Comparison of ENCODE assay signal across 18 cellular contexts in the genomic region with DNA sequence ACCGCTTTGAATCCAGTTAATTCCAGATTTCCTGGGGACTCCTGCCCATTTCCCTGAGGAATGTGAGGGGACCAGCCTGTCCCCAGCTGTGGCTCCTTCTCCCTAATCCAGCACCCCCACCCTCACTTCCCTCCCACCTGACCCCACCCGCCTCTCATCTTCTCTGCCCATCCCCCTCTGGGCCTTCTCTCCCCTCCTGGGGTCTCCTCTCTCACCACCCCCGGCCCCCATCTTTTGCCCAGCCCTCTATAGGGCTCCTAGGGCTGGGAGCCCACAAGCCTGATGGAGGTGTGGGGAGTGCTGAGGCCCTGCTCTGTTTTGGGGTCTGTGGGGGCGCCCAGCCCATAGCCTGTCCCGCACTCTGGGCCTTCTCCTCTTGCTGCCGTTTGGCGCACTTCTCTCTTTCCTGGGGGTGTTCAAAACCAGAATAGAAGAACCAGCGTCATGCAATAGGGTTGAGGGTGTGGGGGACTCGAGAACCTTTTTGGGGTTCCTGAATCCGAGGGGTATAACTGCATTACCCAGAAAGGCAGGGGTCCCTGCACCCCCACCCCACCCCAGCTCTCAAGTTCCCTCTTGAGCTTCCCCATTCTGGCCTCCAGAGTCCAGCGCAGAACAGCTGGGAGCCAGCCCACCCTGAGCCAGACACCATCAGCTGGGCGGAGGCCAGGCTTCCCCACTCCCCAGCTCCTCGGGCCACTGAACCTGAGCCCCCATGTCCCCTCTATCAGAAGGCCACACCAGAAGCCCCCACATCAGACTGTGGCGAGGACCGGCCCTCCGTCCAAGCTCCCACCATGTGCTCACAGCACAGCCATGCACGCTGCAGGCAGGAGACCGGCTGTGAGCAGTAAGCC. TPM values are rescaled to one million over a fixed set of nuclear protein-coding genes. Genes with fewer than 3 reads are reported as not detected.
DNase-seq lines count a peak whose midpoint lies in the region; ATAC-seq and TF ChIP-seq lines count a peak whose summit lies in the region.
"Had no signal": no experiment of that assay in that cellular context is flagged by ENCODE, and none has a peak within 500 bp of the region (broad histone marks: within the 10 kb centered on the region; RNA-seq: fewer than 3 reads in every experiment).

No MANE protein-coding gene starts in this region.

- peak; percentile 57 for DNase-seq in natural killer cell treated with Interleukin-12 subunit alpha and Interleukin-12 subunit beta and Interleukin-15 and Interleukin-18, amount 100 ng/mL, for 72 hours (ENCODE audit: low spot score)
- no peak for DNase-seq in natural killer cell
- peak in 8 of 49 donors; percentile 16 to 44 (median 30) for DNase-seq in substantia nigra (lab: John Stamatoyannopoulos, UW)
- no peak for DNase-seq in DMS53 treated with DMSO at 0.1 percent for 48 hours (lab: John Stamatoyannopoulos, UW; ENCODE audit: unreplicated experiment)
- DNase-seq in NCI-H1417 (lab: John Stamatoyannopoulos, UW): no peak
- no peak for DNase-seq in SW480 (ENCODE audit: low spot score)
- DNase-seq: GF-D8, HFFc6, KG1, NCI-H1048, NCI-H1694 treated with DMSO at 0.1 percent for 48 hours, NCI-H446, NCI-H82, SHP77 had no signal

- H3K4me3 Mint-ChIP-seq in natural killer cell treated with Interleukin-12 subunit alpha and Interleukin-12 subunit beta and Interleukin-15 and Interleukin-18, amount 100 ng/mL, for 72 hours: no peak overlapping the region
- H3K4me3 Mint-ChIP-seq in natural killer cell (no peak overlapping the region), nephron (no peak overlapping the region)
- peak overlapping the region; percentile 11 for H3K4me3 Mint-ChIP-seq in dendritic cell treated with granulocyte-macrophage colony-stimulating factor and Interleukin-4, amounts not matched to agents 40 ng/mL and 50 ng/mL, for 4 days
- H3K4me3 Mint-ChIP-seq: CD8-positive, alpha-beta memory T cell; HFFc6 had no signal

- H3K4me1 Mint-ChIP-seq in natural killer cell treated with Interleukin-12 subunit alpha and Interleukin-12 subunit beta and Interleukin-15 and Interleukin-18, amount 100 ng/mL, for 72 hours (ENCODE audit: low read depth in 2 of 2): peaks cover 15 to 24% of the 10 kb centered on the region in 2 donors
- H3K4me1 Mint-ChIP-seq in natural killer cell (peaks cover 10 to 21% of the 10 kb centered on the region in 2 donors), nephron (peaks cover 27% of the 10 kb centered on the region)
- H3K4me1 Mint-ChIP-seq in dendritic cell treated with granulocyte-macrophage colony-stimulating factor and Interleukin-4, amounts not matched to agents 40 ng/mL and 50 ng/mL, for 4 days (ENCODE audit: low read depth): peaks cover 79% of the 10 kb centered on the region

- TF ChIP-seq CTCF in natural killer cell (IDR thresholded peaks at IDR 0.05) (no peak), nephron (IDR thresholded peaks at IDR 0.05; ENCODE audit: unreplicated experiment in 3 of 3) (no peak)

- no peak for ATAC-seq in natural killer cell treated with Interleukin-12 subunit alpha and Interleukin-12 subunit beta and Interleukin-15 and Interleukin-18, amount 100 ng/mL, for 72 hours
- no peak for ATAC-seq in natural killer cell

- no peaks in the 10 kb centered on the region for H3K27me3 Mint-ChIP-seq in natural killer cell treated with Interleukin-12 subunit alpha and Interleukin-12 subunit beta and Interleukin-15 and Interleukin-18, amount 100 ng/mL, for 72 hours
- no peaks in the 10 kb centered on the region for H3K27me3 Mint-ChIP-seq in natural killer cell (ENCODE audit: low read depth in 2 of 2)
- H3K27me3 Mint-ChIP-seq in dendritic cell treated with granulocyte-macrophage colony-stimulating factor and Interleukin-4, amounts not matched to agents 40 ng/mL and 50 ng/mL, for 4 days: no peaks in the 10 kb centered on the region
- H3K27me3 Mint-ChIP-seq in nephron (ENCODE audit: low read depth): peaks cover 6% of the 10 kb centered on the region
- H3K27me3 Mint-ChIP-seq: CD8-positive, alpha-beta memory T cell had no signal

- H3K27ac Mint-ChIP-seq in natural killer cell treated with Interleukin-12 subunit alpha and Interleukin-12 subunit beta and Interleukin-15 and Interleukin-18, amount 100 ng/mL, for 72 hours: peak overlapping the region in 1 of 2 donors; percentile 83
- H3K27ac Mint-ChIP-seq in natural killer cell (no peak overlapping the region), nephron (peak overlapping the region in 2 of 3 experiments; percentile 51 to 74)
- H3K27ac Mint-ChIP-seq in dendritic cell treated with granulocyte-macrophage colony-stimulating factor and Interleukin-4, amounts not matched to agents 40 ng/mL and 50 ng/mL, for 4 days: peak overlapping the region; percentile 93
- H3K27ac Mint-ChIP-seq: HFFc6 had no signal

- peak overlapping the region; percentile 21 for H3K27ac ChIP-seq in substantia nigra (ENCODE audit: low read depth, low read length, poor library complexity, severe bottlenecking)

- H3K36me3 Mint-ChIP-seq in natural killer cell treated with Interleukin-12 subunit alpha and Interleukin-12 subunit beta and Interleukin-15 and Interleukin-18, amount 100 ng/mL, for 72 hours: no peaks in the 10 kb centered on the region
- H3K36me3 Mint-ChIP-seq in natural killer cell (no peaks in the 10 kb centered on the region), nephron (ENCODE audit: low read depth) (no peaks in the 10 kb centered on the region)
- H3K36me3 Mint-ChIP-seq in dendritic cell treated with granulocyte-macrophage colony-stimulating factor and Interleukin-4, amounts not matched to agents 40 ng/mL and 50 ng/mL, for 4 days (ENCODE audit: low read depth): peaks cover 6% of the 10 kb centered on the region
- H3K36me3 Mint-ChIP-seq: CD8-positive, alpha-beta memory T cell had no signal

- H3K9me3 Mint-ChIP-seq in natural killer cell treated with Interleukin-12 subunit alpha and Interleukin-12 subunit beta and Interleukin-15 and Interleukin-18, amount 100 ng/mL, for 72 hours: no peaks in the 10 kb centered on the region
- H3K9me3 Mint-ChIP-seq in natural killer cell (no peaks in the 10 kb centered on the region), nephron (no peaks in the 10 kb centered on the region)
- no peaks in the 10 kb centered on the region for H3K9me3 Mint-ChIP-seq in dendritic cell treated with granulocyte-macrophage colony-stimulating factor and Interleukin-4, amounts not matched to agents 40 ng/mL and 50 ng/mL, for 4 days
- H3K9me3 Mint-ChIP-seq: CD8-positive, alpha-beta memory T cell; HFFc6 had no signal

- intact Hi-C loops in natural killer cell (cut with micrococcal nuclease): no loop called here
- intact Hi-C loops in dendritic cell treated with granulocyte-macrophage colony-stimulating factor and Interleukin-4, amounts not matched to agents 40 ng/mL and 50 ng/mL, for 4 days (cut with micrococcal nuclease): loop anchor here (5.0 kb wide), 1 partner anchor 41 kb away; no protein-coding TSS in a partner anchor

RNA-seq across cellular contexts. Expression of a gene that starts 25.9 kb away (rescaled TPM):
- total RNA-seq in natural killer cell treated with Interleukin-12 subunit alpha and Interleukin-12 subunit beta and Interleukin-15 and Interleukin-18, amount 100 ng/mL, for 72 hours: 100 to 1,000 TPM; 452 to 479 TPM
- 100 to 1,000 TPM; 152 to 173 (median 172) TPM for total RNA-seq in natural killer cell
- total RNA-seq: A673 had no signal

Comparison
In these comparisons a context has a peak if more than half of its experiments do, and no peak if none do; other contexts are left out.
1. H3K27ac Mint-ChIP-seq: peak in dendritic cell treated with granulocyte-macrophage colony-stimulating factor and Interleukin-4, amounts not matched to agents 40 ng/mL and 50 ng/mL, for 4 days (single experiment) and nephron (2 of 3); none in natural killer cell (0 of 2).